ENCODE assay signal across 15 cellular contexts in genomic region chr17:19460695-19461094, GRCh38. TPM values are rescaled to one million over a fixed set of nuclear protein-coding genes. Genes with fewer than 3 reads are reported as not detected.
DNase-seq lines count a peak whose midpoint lies in the region; ATAC-seq and TF ChIP-seq lines count a peak whose summit lies in the region.
"Had no signal": no experiment of that assay in that cellular context is flagged by ENCODE, and none has a peak within 500 bp of the region (broad histone marks: within the 10 kb centered on the region; RNA-seq: fewer than 3 reads in every experiment).

No MANE protein-coding gene starts in this region.

- peak overlapping the region; percentile 89 for H3K27ac Mint-ChIP-seq in dendritic cell treated with granulocyte-macrophage colony-stimulating factor and Interleukin-4, amounts not matched to agents 40 ng/mL and 50 ng/mL, for 4 days
- H3K27ac Mint-ChIP-seq: type B pancreatic cell had no signal

- H2AK5ac ChIP-seq in mesenchymal stem cell (ENCODE audit: low read length, severe bottlenecking): no peak overlapping the region

- TF ChIP-seq CTCF in heart right ventricle (IDR thresholded peaks at IDR 0.05): no peak
- TF ChIP-seq CTCF in lower lobe of right lung (IDR thresholded peaks at IDR 0.05): no peak

- DNase-seq in right cardiac atrium: peak; percentile 40 to 72 (median 68)
- no peak for DNase-seq in heart right ventricle
- no peak for DNase-seq in mesenchymal stem cell
- no peak for DNase-seq in lower lobe of right lung
- DNase-seq in SKM-1 (lab: John Stamatoyannopoulos, UW; ENCODE audit: unreplicated experiment): no peak
- no peak for DNase-seq in NCI-H524 treated with DMSO at 0.1 percent for 48 hours (lab: John Stamatoyannopoulos, UW)
- no peak for DNase-seq in stimulated activated CD4-positive, alpha-beta T cell treated with anti-CD3 and anti-CD28 coated beads, Interleukin-4, amount 100 ng/mL, for 24 hours
- DNase-seq: activated CD4-positive, alpha-beta T cell treated with anti-CD3 and anti-CD28 coated beads, Interleukin-2, amount 50 U/mL, for 1 hour; DMS79; immature natural killer cell; NCI-H1694 had no signal

- H3K79me1 ChIP-seq in mesenchymal stem cell (replicated peaks; ENCODE audit: low read length, poor library complexity, severe bottlenecking): no peaks in the 10 kb centered on the region

- intact Hi-C loops in right cardiac atrium (cut with DNase I): no loop called here
- intact Hi-C loops in heart right ventricle (cut with DNase I): no loop called here
- intact Hi-C loops in dendritic cell treated with granulocyte-macrophage colony-stimulating factor and Interleukin-4, amounts not matched to agents 40 ng/mL and 50 ng/mL, for 4 days (cut with micrococcal nuclease): loop anchor here (5.0 kb wide), 1 partner anchor 98 kb away; the partner anchor contains the start of gene B9D1
- intact Hi-C loops in lower lobe of right lung (cut with DNase I): no loop called here

- H3K9me3 ChIP-seq in right cardiac atrium (ENCODE audit: control insufficient read depth, low read length): no peaks in the 10 kb centered on the region
- H3K9me3 ChIP-seq in heart right ventricle: no peaks in the 10 kb centered on the region
- H3K9me3 ChIP-seq in mesenchymal stem cell (ENCODE audit: control insufficient read depth, low read length): no peaks in the 10 kb centered on the region
- H3K9me3 ChIP-seq in lower lobe of right lung: no peaks in the 10 kb centered on the region
- H3K9me3 ChIP-seq: body of pancreas had no signal

- no peak overlapping the region for H3K27ac ChIP-seq in right cardiac atrium (ENCODE audit: low read length)
- H3K27ac ChIP-seq in heart right ventricle: peak overlapping the region in 1 of 10 donors; percentile 44
- H3K27ac ChIP-seq in mesenchymal stem cell (ENCODE audit: low read length, poor library complexity, severe bottlenecking): no peak overlapping the region
- H3K27ac ChIP-seq in lower lobe of right lung: no peak overlapping the region
- H3K27ac ChIP-seq: body of pancreas had no signal

- H3K4me3 ChIP-seq in right cardiac atrium (ENCODE audit: low read length) (no peak overlapping the region), heart right ventricle (no peak overlapping the region), mesenchymal stem cell (ENCODE audit: insufficient read depth in 1 of 2, low read depth in 1 of 2, low read length in 2 of 2) (no peak overlapping the region), lower lobe of right lung (no peak overlapping the region)
- H3K4me3 ChIP-seq: body of pancreas had no signal

- no peak overlapping the region for H3K23ac ChIP-seq in mesenchymal stem cell (ENCODE audit: low read length in 2 of 2)

- no peaks in the 10 kb centered on the region for H3K36me3 ChIP-seq in heart right ventricle
- H3K36me3 ChIP-seq in mesenchymal stem cell (ENCODE audit: control insufficient read depth in 1 of 2, insufficient read depth in 2 of 2, low read depth in 1 of 2, low read length in 2 of 2): no peaks in the 10 kb centered on the region
- H3K36me3 ChIP-seq in lower lobe of right lung: no peaks in the 10 kb centered on the region

- H3K9me3 Mint-ChIP-seq in dendritic cell treated with granulocyte-macrophage colony-stimulating factor and Interleukin-4, amounts not matched to agents 40 ng/mL and 50 ng/mL, for 4 days: no peaks in the 10 kb centered on the region
- H3K9me3 Mint-ChIP-seq: IgD-negative memory B cell, immature natural killer cell, type B pancreatic cell had no signal

- H3K4me1 ChIP-seq in right cardiac atrium (ENCODE audit: control insufficient read depth, insufficient read depth, low read length) (no peaks in the 10 kb centered on the region), heart right ventricle (peaks cover 0 to 41% (median 6%) of the 10 kb centered on the region in 9 donors), mesenchymal stem cell (ENCODE audit: control insufficient read depth, insufficient read depth, low read depth, low read length) (no peaks in the 10 kb centered on the region), lower lobe of right lung (peaks cover 33% of the 10 kb centered on the region)
- H3K4me1 ChIP-seq: body of pancreas had no signal

- no peak overlapping the region for H3K4ac ChIP-seq in mesenchymal stem cell (ENCODE audit: low read depth in 1 of 2, low read length in 2 of 2)

- H4K91ac ChIP-seq in mesenchymal stem cell (ENCODE audit: low read length): no peak overlapping the region

- no peak overlapping the region for H3K14ac ChIP-seq in mesenchymal stem cell (ENCODE audit: low read length in 2 of 2)

- no peak overlapping the region for H2AFZ ChIP-seq in mesenchymal stem cell (ENCODE audit: low read depth, low read length)

- no peak overlapping the region for H4K8ac ChIP-seq in mesenchymal stem cell (ENCODE audit: low read length)

- no peak overlapping the region for H3K4me2 ChIP-seq in mesenchymal stem cell (ENCODE audit: low read length, poor library complexity, severe bottlenecking)

- H2BK5ac ChIP-seq in mesenchymal stem cell (ENCODE audit: low read depth, low read length, poor library complexity, severe bottlenecking): no peak overlapping the region

- H3K36me3 Mint-ChIP-seq in dendritic cell treated with granulocyte-macrophage colony-stimulating factor and Interleukin-4, amounts not matched to agents 40 ng/mL and 50 ng/mL, for 4 days (ENCODE audit: low read depth): no peaks in the 10 kb centered on the region
- H3K36me3 Mint-ChIP-seq: immature natural killer cell, type B pancreatic cell had no signal

- H3K4me1 Mint-ChIP-seq in dendritic cell treated with granulocyte-macrophage colony-stimulating factor and Interleukin-4, amounts not matched to agents 40 ng/mL and 50 ng/mL, for 4 days (ENCODE audit: low read depth): peaks cover 67% of the 10 kb centered on the region

- 67% methylated on average over 3 of the region's 3 CpGs for WGBS in right cardiac atrium
- 74 to 78% methylated on average over 3 of the region's 3 CpGs for WGBS in heart right ventricle, 2 donors
- 61% methylated on average over 3 of the region's 3 CpGs for WGBS in mesenchymal stem cell

- H3K27me3 ChIP-seq in right cardiac atrium (ENCODE audit: control insufficient read depth, insufficient read depth) (no peaks in the 10 kb centered on the region), heart right ventricle (peaks cover 0 to 4% (median 0%) of the 10 kb centered on the region in 7 donors), mesenchymal stem cell (ENCODE audit: control insufficient read depth in 1 of 2, insufficient read depth in 1 of 2, low read length in 2 of 2) (peaks cover 0 to 48% of the 10 kb centered on the region in 2 experiments), lower lobe of right lung (ENCODE audit: low read depth) (no peaks in the 10 kb centered on the region)
- H3K27me3 ChIP-seq: body of pancreas had no signal

- no peak overlapping the region for H3K18ac ChIP-seq in mesenchymal stem cell (ENCODE audit: low read depth in 1 of 2, low read length in 2 of 2)

- peaks cover 12% of the 10 kb centered on the region for H3K27me3 Mint-ChIP-seq in dendritic cell treated with granulocyte-macrophage colony-stimulating factor and Interleukin-4, amounts not matched to agents 40 ng/mL and 50 ng/mL, for 4 days
- H3K27me3 Mint-ChIP-seq: IgD-negative memory B cell had no signal

- no peak overlapping the region for H2BK15ac ChIP-seq in mesenchymal stem cell (ENCODE audit: low read depth, poor library complexity, severe bottlenecking)

- peak overlapping the region in 1 of 2 experiments; percentile 43 for H2BK12ac ChIP-seq in mesenchymal stem cell (ENCODE audit: low read length in 2 of 2)

- H3K4me3 Mint-ChIP-seq in dendritic cell treated with granulocyte-macrophage colony-stimulating factor and Interleukin-4, amounts not matched to agents 40 ng/mL and 50 ng/mL, for 4 days: no peak overlapping the region
- H3K4me3 Mint-ChIP-seq: immature natural killer cell, type B pancreatic cell had no signal

- no peak overlapping the region for H2BK120ac ChIP-seq in mesenchymal stem cell (ENCODE audit: low read depth, low read length)

- H3K9ac ChIP-seq in mesenchymal stem cell (ENCODE audit: low read length): peak overlapping the region; percentile 34

- no peak for ATAC-seq in right cardiac atrium
- ATAC-seq in heart right ventricle: no peak
- no peak for ATAC-seq in lower lobe of right lung
- ATAC-seq: body of pancreas had no signal

RNA-seq across cellular contexts. Expression of gene RNF112, which starts 49.7 kb away (rescaled TPM):
- total RNA-seq in right cardiac atrium (1 to 10 TPM; 2.5 to 6.3 (median 4.4) TPM), heart right ventricle (1 to 10 TPM in 5 of 10 donors, under 1 TPM in 5; 0.64 to 4.2 (median 1.0) TPM), lower lobe of right lung (1.8 TPM)
- polyA plus RNA-seq in right cardiac atrium (3.3 TPM), heart right ventricle (1 to 10 TPM; 4.4 to 8.1 TPM)
- polyA plus RNA-seq in mesenchymal stem cell (2013, experiment 1 of 2): 0.08 TPM
- polyA plus RNA-seq in mesenchymal stem cell (2013, experiment 2 of 2): 0.08 TPM
- polyA plus RNA-seq: IgD-negative memory B cell, immature natural killer cell had no signal

Comparison
In these comparisons a context has a peak if more than half of its experiments do, and no peak if none do; other contexts are left out.
1. DNase-seq: peak in right cardiac atrium (3 of 3); none in heart right ventricle (0 of 2), mesenchymal stem cell (single experiment), lower lobe of right lung (single experiment), SKM-1 (single experiment), NCI-H524 treated with DMSO at 0.1 percent for 48 hours (single experiment) and stimulated activated CD4-positive, alpha-beta T cell treated with anti-CD3 and anti-CD28 coated beads, Interleukin-4, amount 100 ng/mL, for 24 hours (single experiment).